In the genomic region with DNA sequence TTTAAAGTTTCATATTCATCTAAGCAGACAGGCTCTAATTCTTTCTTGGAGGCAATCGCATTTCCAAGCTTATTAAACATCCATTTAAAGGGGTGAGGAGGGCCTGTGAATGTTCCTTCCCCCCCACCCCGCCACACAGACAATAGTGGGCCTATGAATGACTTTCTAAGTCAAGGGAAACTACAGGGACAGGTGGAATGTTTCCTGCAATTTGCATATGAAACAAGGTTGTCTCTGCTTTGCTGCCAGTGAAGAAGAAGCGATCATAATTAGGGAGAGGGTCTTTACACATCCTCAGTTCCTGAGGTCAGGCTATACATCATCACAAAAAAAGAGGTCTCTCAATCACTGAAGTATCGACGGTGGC, we compare ENCODE assay signal across 20 cellular contexts.
DNase-seq lines count a peak whose midpoint lies in the region; ATAC-seq and TF ChIP-seq lines count a peak whose summit lies in the region.
"Had no signal": no experiment of that assay in that cellular context is flagged by ENCODE, and none has a peak within 500 bp of the region (broad histone marks: within the 10 kb centered on the region; RNA-seq: fewer than 3 reads in every experiment).

No MANE protein-coding gene starts in this region.

- H3K79me2 ChIP-seq in H9 (ENCODE audit: insufficient read depth, low read length) (no peaks in the 10 kb centered on the region), hepatocyte (no peaks in the 10 kb centered on the region)

- H2BK12ac ChIP-seq in H9 (ENCODE audit: insufficient read length, low read depth, low read length), result no peak overlapping the region

- no peak overlapping the region for H2BK15ac ChIP-seq in H9 (ENCODE audit: low read depth, low read length)

- no peak overlapping the region for H4K8ac ChIP-seq in H9 (replicated peaks; ENCODE audit: insufficient read length, low read depth, low read length)

- intact Hi-C loops in adrenal gland (cut with DNase I), result no loop called here

- H3K36me3 ChIP-seq in hepatocyte (replicated peaks; ENCODE audit: insufficient read depth, low read depth), result no peaks in the 10 kb centered on the region
- no peaks in the 10 kb centered on the region for H3K36me3 ChIP-seq in adrenal gland (replicated peaks in 1 of 2)
- H3K36me3 ChIP-seq: SJCRH30 had no signal

- no peak overlapping the region for H3K27ac Mint-ChIP-seq in H9
- H3K27ac Mint-ChIP-seq: CD4-positive, alpha-beta memory T cell had no signal

- no peaks in the 10 kb centered on the region for H3K9me3 ChIP-seq in H9 (ENCODE audit: control insufficient read depth, low read depth, low read length)
- H3K9me3 ChIP-seq in hepatocyte (ENCODE audit: low read depth), result no peaks in the 10 kb centered on the region
- no peaks in the 10 kb centered on the region for H3K9me3 ChIP-seq in adrenal gland (replicated peaks in 1 of 3)
- H3K9me3 ChIP-seq: SJCRH30 had no signal

- ATAC-seq in GM19397 (IDR thresholded peaks at IDR 0.05; ENCODE audit: unreplicated experiment), result no peak
- ATAC-seq: HepG2, PC-3, SK-N-SH treated with all-trans-retinoic acid at 6 μM for 48 hours had no signal

- H4K5ac ChIP-seq in H9 (ENCODE audit: insufficient read length, low read depth, low read length), result no peak overlapping the region

- no peak overlapping the region for H3K27ac ChIP-seq in H9 (ENCODE audit: insufficient read length, low read depth, low read length)
- H3K27ac ChIP-seq in hepatocyte, result peak overlapping the region; percentile 74
- H3K27ac ChIP-seq in adrenal gland, result no peak overlapping the region
- H3K27ac ChIP-seq: GM23248, SJCRH30 had no signal

- H3K14ac ChIP-seq in H9 (ENCODE audit: insufficient read depth, low read length), result no peak overlapping the region

- no peak overlapping the region for H3K4ac ChIP-seq in H9 (ENCODE audit: low read depth, low read length)

- peaks cover 25% of the 10 kb centered on the region in 2 experiments for H3K4me1 Mint-ChIP-seq in H9
- H3K4me1 Mint-ChIP-seq: CD4-positive, alpha-beta memory T cell had no signal

- H3K9me2 ChIP-seq in hepatocyte (replicated peaks; ENCODE audit: insufficient read depth), result no peaks in the 10 kb centered on the region

- H3K4me1 ChIP-seq in H9 (ENCODE audit: insufficient read depth, low read length) (peaks cover 3% of the 10 kb centered on the region; the same call in 1 of the 2 replicates), hepatocyte (ENCODE audit: insufficient read depth) (peaks cover 5% of the 10 kb centered on the region), adrenal gland (replicated peaks in 1 of 2) (no peaks in the 10 kb centered on the region)
- H3K4me1 ChIP-seq: SJCRH30 had no signal

- no peaks in the 10 kb centered on the region for H3K79me1 ChIP-seq in H9 (ENCODE audit: insufficient read depth, low read depth, low read length, poor library complexity, severe bottlenecking)

- H2BK5ac ChIP-seq in H9 (ENCODE audit: insufficient read length, low read length), result no peak overlapping the region

- no peaks in the 10 kb centered on the region for H3K23me2 ChIP-seq in H9 (ENCODE audit: insufficient read length, low read depth, low read length, poor library complexity, severe bottlenecking)

- H3K9me3 Mint-ChIP-seq in H9, result no peaks in the 10 kb centered on the region

- H3K4me3 Mint-ChIP-seq in H9, result no peak overlapping the region
- H3K4me3 Mint-ChIP-seq: CD4-positive, alpha-beta memory T cell had no signal

- no CpG with 5 or more reads among the region's 5 CpGs for WGBS in H9 (ENCODE audit: extremely low coverage, insufficient read length, low lambda C conversion rate)
- WGBS in hepatocyte (ENCODE audit: low lambda C conversion rate, missing lambda C conversion rate), result 73% methylated on average over 5 of the region's 5 CpGs
- 55 to 62% (median 60%) methylated on average over 5 of the region's 5 CpGs for WGBS in adrenal gland, 4 donors

- H2AFZ ChIP-seq in H9 (ENCODE audit: low read length) (no peak overlapping the region), hepatocyte (peak overlapping the region; percentile 3)
- H2AFZ ChIP-seq: GM23248 had no signal

- H3K27me3 ChIP-seq in H9 (ENCODE audit: insufficient read depth, low read length), result no peaks in the 10 kb centered on the region
- peaks cover 5% of the 10 kb centered on the region for H3K27me3 ChIP-seq in hepatocyte
- H3K27me3 ChIP-seq in adrenal gland, result peaks cover 3% of the 10 kb centered on the region
- H3K27me3 ChIP-seq: SJCRH30 had no signal

- H3K4me3 ChIP-seq in hepatocyte (no peak overlapping the region), adrenal gland (no peak overlapping the region)
- H3K4me3 ChIP-seq: GM23248, SJCRH30 had no signal

- no peak overlapping the region for H2BK20ac ChIP-seq in H9 (ENCODE audit: low read depth, low read length, poor library complexity, severe bottlenecking)

- H4K20me1 ChIP-seq in H9 (ENCODE audit: control insufficient read depth, insufficient read depth, insufficient read length) (no peaks in the 10 kb centered on the region), hepatocyte (ENCODE audit: insufficient read depth, poor library complexity, severe bottlenecking) (no peaks in the 10 kb centered on the region)

- peaks cover 14% of the 10 kb centered on the region for H3K27me3 Mint-ChIP-seq in H9 (ENCODE audit: low read depth)

- H3K23ac ChIP-seq in H9 (ENCODE audit: insufficient read length, low read depth, low read length), result no peak overlapping the region

- H3K36me3 Mint-ChIP-seq in H9 (ENCODE audit: insufficient read depth in 1 of 3, low read depth in 3 of 3), result no peaks in the 10 kb centered on the region; a peak in 1 of 7 replicates
- H3K36me3 Mint-ChIP-seq: CD4-positive, alpha-beta memory T cell had no signal

- DNase-seq in H9, result peak; percentile 25
- DNase-seq in NCI-H69 (lab: John Stamatoyannopoulos, UW), result peak; percentile 56
- no peak for DNase-seq in hepatocyte (ENCODE audit: low spot score)
- peak; percentile 25 for DNase-seq in iPS-NIHi7 (ENCODE audit: extremely low spot score)
- no peak for DNase-seq in adrenal gland
- no peak for DNase-seq in SIG-M5 (lab: John Stamatoyannopoulos, UW)
- DNase-seq: C1 segment of cervical spinal cord; CD4-positive, alpha-beta memory T cell; COR-L47; GM23248; Kasumi-1; NCI-H1436 treated with DMSO at 0.1 percent for 48 hours; NCI-H187 treated with DMSO at 0.1 percent for 48 hours; NCI-H2107; NCI-H446 treated with DMSO at 0.1 percent for 48 hours; PC-3; SJCRH30 had no signal

- H3K9ac ChIP-seq in H9 (ENCODE audit: extremely low read depth, insufficient read length, low read length), result no peak overlapping the region
- H3K9ac ChIP-seq: GM23248 had no signal

- no peak overlapping the region for H3T11ph ChIP-seq in H9 (ENCODE audit: low read length)

- no peak overlapping the region for H2AK5ac ChIP-seq in H9 (ENCODE audit: insufficient read length, low read length)

- TF ChIP-seq CTCF in H9 (conservative IDR thresholded peaks at IDR 0.05), result no peak
- TF ChIP-seq CTCF in hepatocyte (IDR thresholded peaks at IDR 0.05; ENCODE audit: poor library complexity), result no peak
- no peak for TF ChIP-seq CTCF in adrenal gland (IDR thresholded peaks at IDR 0.05)

- H3K56ac ChIP-seq in H9 (ENCODE audit: insufficient read length, low read depth, low read length), result no peak overlapping the region

- H3K18ac ChIP-seq in H9 (ENCODE audit: insufficient read length, low read depth, low read length), result no peak overlapping the region

- no peak overlapping the region for H4K91ac ChIP-seq in H9 (ENCODE audit: insufficient read length, low read depth, low read length)

- no peak for TF ChIP-seq POLR2A in adrenal gland (IDR thresholded peaks at IDR 0.05)

- H2BK120ac ChIP-seq in H9 (ENCODE audit: low read depth, low read length, poor library complexity, severe bottlenecking), result no peak overlapping the region

- H3K4me2 ChIP-seq in H9 (ENCODE audit: insufficient read depth, insufficient read length, low read length), result peak overlapping the region; percentile 2
- peak overlapping the region; percentile 42 for H3K4me2 ChIP-seq in hepatocyte

Comparison
In these comparisons a context has a peak if more than half of its experiments do, and no peak if none do; other contexts are left out.
1. DNase-seq: peak in H9 (single experiment), NCI-H69 (single experiment) and iPS-NIHi7 (single experiment); none in hepatocyte (single experiment), adrenal gland (0 of 7) and SIG-M5 (single experiment).